Comparison of ENCODE assay signal across 12 cellular contexts in genomic region chr1:74812180-74812541, GRCh38.
DNase-seq lines count a peak whose midpoint lies in the region; ATAC-seq and TF ChIP-seq lines count a peak whose summit lies in the region.
"Had no signal": no experiment of that assay in that cellular context is flagged by ENCODE, and none has a peak within 500 bp of the region (broad histone marks: within the 10 kb centered on the region; RNA-seq: fewer than 3 reads in every experiment).

No MANE protein-coding gene starts in this region.

- H4K20me1 ChIP-seq in SU-DHL-6 (ENCODE audit: low read depth, low read length) = no peaks in the 10 kb centered on the region
- no peaks in the 10 kb centered on the region for H4K20me1 ChIP-seq in OCI-LY7 (ENCODE audit: insufficient read depth, low read length)

- CTCF ChIA-PET in OCI-LY7 (lab: Charles Lee; ENCODE audit: unreplicated experiment) = no interaction called here

- intact Hi-C loops in OCI-LY7 (cut with micrococcal nuclease; ENCODE audit: unreplicated experiment) = no loop called here

- BruUV-seq in OCI-LY7 (replicated peaks; lab: Mats Ljungman, UMichigan) = no TSS peak

- peak; percentile 95 for ATAC-seq in GM18907 (IDR thresholded peaks at IDR 0.05; ENCODE audit: unreplicated experiment)
- peak; percentile 94 for ATAC-seq in GM21529 (IDR thresholded peaks at IDR 0.05; ENCODE audit: unreplicated experiment)
- ATAC-seq in HG03066 (IDR thresholded peaks at IDR 0.05; ENCODE audit: low read depth, unreplicated experiment) = peak; percentile 96
- ATAC-seq: activated CD8-positive, alpha-beta T cell treated with anti-CD3 and anti-CD28 coated beads for 36 hours; left ventricle myocardium superior; pancreas had no signal

- H3K9me2 ChIP-seq in SU-DHL-6 (replicated peaks; ENCODE audit: insufficient read depth, low read length) (no peaks in the 10 kb centered on the region), OCI-LY7 (ENCODE audit: insufficient read depth, low read length) (no peaks in the 10 kb centered on the region)

- H2AFZ ChIP-seq in SU-DHL-6 (ENCODE audit: low read depth, low read length, severe bottlenecking) (peak overlapping the region; percentile 17), OCI-LY7 (ENCODE audit: low read length) (no peak overlapping the region)

- H3K4me2 ChIP-seq in SU-DHL-6 (ENCODE audit: low read depth, low read length, poor library complexity, severe bottlenecking) (no peak overlapping the region), OCI-LY7 (ENCODE audit: low read length) (no peak overlapping the region)

- H3K79me2 ChIP-seq in SU-DHL-6 (ENCODE audit: insufficient read depth, low read length) = no peaks in the 10 kb centered on the region
- H3K79me2 ChIP-seq in OCI-LY7 (ENCODE audit: insufficient read depth, low read depth, low read length) = no peaks in the 10 kb centered on the region

- no peaks in the 10 kb centered on the region for H3K27me3 ChIP-seq in SU-DHL-6 (ENCODE audit: low read length)
- H3K27me3 ChIP-seq: pancreas had no signal

- H3K36me3 ChIP-seq in SU-DHL-6 (ENCODE audit: low read length) (no peaks in the 10 kb centered on the region), OCI-LY7 (ENCODE audit: insufficient read depth, low read length) (no peaks in the 10 kb centered on the region)
- H3K36me3 ChIP-seq: pancreas had no signal

- no peak overlapping the region for H3K9ac ChIP-seq in SU-DHL-6 (ENCODE audit: low read length)

- H3K27ac ChIP-seq in SU-DHL-6 (ENCODE audit: low read depth, low read length) (no peak overlapping the region), OCI-LY7 (ENCODE audit: low read depth, low read length, poor library complexity, severe bottlenecking) (no peak overlapping the region)
- H3K27ac ChIP-seq: pancreas had no signal

- POLR2A ChIA-PET in OCI-LY7 (lab: Charles Lee) = no interaction called here

- H3K4me1 ChIP-seq in OCI-LY7 (ENCODE audit: insufficient read depth, low read length, poor library complexity, severe bottlenecking) = no peaks in the 10 kb centered on the region
- H3K4me1 ChIP-seq: pancreas had no signal

- no peaks in the 10 kb centered on the region for H3F3A ChIP-seq in SU-DHL-6 (ENCODE audit: insufficient read depth)

- TF ChIP-seq CTCF in SU-DHL-6 (IDR thresholded peaks at IDR 0.05; ENCODE audit: insufficient read depth, low read length, poor library complexity, severe bottlenecking) (no peak), OCI-LY7 (conservative IDR thresholded peaks at IDR 0.05; ENCODE audit: low read length) (no peak)

- DNase-seq in activated CD4-positive, alpha-beta T cell treated with anti-CD3 and anti-CD28 coated beads for 48 hours = no peak
- no peak for DNase-seq in activated naive CD4-positive, alpha-beta T cell treated with anti-CD3 and anti-CD28 coated beads, Interleukin-2, amount 50 U/mL, for 16 hours
- DNase-seq in OCI-LY7 (ENCODE audit: low spot score) = no peak
- DNase-seq in central memory CD4-positive, alpha-beta T cell = no peak
- DNase-seq: activated CD8-positive, alpha-beta T cell treated with anti-CD3 and anti-CD28 coated beads for 36 hours; Kasumi-1; left ventricle myocardium superior had no signal

- H3K4me3 ChIP-seq in SU-DHL-6 (ENCODE audit: insufficient read depth, low read length, poor library complexity, severe bottlenecking) (no peak overlapping the region), OCI-LY7 (ENCODE audit: low read depth, low read length, poor library complexity, severe bottlenecking) (no peak overlapping the region)
- H3K4me3 ChIP-seq: pancreas had no signal

- H3K9me3 ChIP-seq in SU-DHL-6 (ENCODE audit: insufficient read depth, low read length) (no peaks in the 10 kb centered on the region), OCI-LY7 (ENCODE audit: low read length) (no peaks in the 10 kb centered on the region)
- H3K9me3 ChIP-seq: pancreas had no signal
